Comparison of ENCODE assay signal across 13 cellular contexts in genomic region chr5:1511037-1511436, GRCh38. TPM values are rescaled to one million over a fixed set of nuclear protein-coding genes. Genes with fewer than 3 reads are reported as not detected.
DNase-seq lines count a peak whose midpoint lies in the region; ATAC-seq, FAIRE-seq and TF ChIP-seq lines count a peak whose summit lies in the region.
"Had no signal": no experiment of that assay in that cellular context is flagged by ENCODE, and none has a peak within 500 bp of the region (broad histone marks: within the 10 kb centered on the region; RNA-seq: fewer than 3 reads in every experiment).

No MANE protein-coding gene starts in this region.

- no peak overlapping the region for H3K4ac ChIP-seq in neuronal stem cell (ENCODE audit: low read length)

- peaks cover 45% of the 10 kb centered on the region for H3K79me1 ChIP-seq in neuronal stem cell (ENCODE audit: low read depth, low read length)

- no peak for ATAC-seq in Right ventricle myocardium inferior

- H3K4me3 ChIP-seq in left ventricle myocardium inferior (no peak overlapping the region), colonic mucosa (no peak overlapping the region), neuronal stem cell (ENCODE audit: low read length in 2 of 2) (no peak overlapping the region), uterus (no peak overlapping the region)
- H3K4me3 ChIP-seq: tibial nerve had no signal

- TF ChIP-seq POLR2A in uterus (IDR thresholded peaks at IDR 0.05), result no peak

- H3K27me3 ChIP-seq in left ventricle myocardium inferior (ENCODE audit: low read depth), result no peaks in the 10 kb centered on the region
- H3K27me3 ChIP-seq in colonic mucosa, result no peaks in the 10 kb centered on the region
- H3K27me3 ChIP-seq in neuronal stem cell (ENCODE audit: control insufficient read depth in 3 of 3, insufficient read depth in 3 of 3, low read depth in 1 of 3, low read length in 3 of 3), result no peaks in the 10 kb centered on the region
- H3K27me3 ChIP-seq in uterus, result no peaks in the 10 kb centered on the region
- H3K27me3 ChIP-seq: tibial nerve had no signal

- DNase-seq in Right ventricle myocardium inferior (ENCODE audit: missing footprints) (peak; percentile 40), left ventricle myocardium inferior (no peak), colonic mucosa (peak; percentile 12), neuronal stem cell (ENCODE audit: low spot score) (no peak), uterus (peak; percentile 8 to 9), NCI-H1092 treated with DMSO at 0.1 percent for 48 hours (lab: John Stamatoyannopoulos, UW) (no peak), urothelium cell line (ENCODE audit: low spot score) (no peak)
- no peak for DNase-seq in NK-92 treated with Interleukin-12 subunit alpha and Interleukin-12 subunit beta, amount 100 ng/mL, for 24 hours (lab: John Stamatoyannopoulos, UW)
- DNase-seq: activated CD4-positive, alpha-beta T cell treated with anti-CD3 and anti-CD28 coated beads, Interleukin-2, amount 10 ng/mL, durations not matched to agents 24 days and 14 days; central memory CD4-positive, alpha-beta T cell; DMS79 treated with DMSO at 0.1 percent for 48 hours; stimulated activated CD4-positive, alpha-beta T cell treated with anti-CD3 and anti-CD28 coated beads, Interleukin-12 subunit alpha, Interleukin-12 subunit beta, amount 100 ng/mL, for 4 hours had no signal

- H3K23ac ChIP-seq in neuronal stem cell (ENCODE audit: low read depth, low read length, poor library complexity), result peak overlapping the region; percentile 52

- H3K9me3 ChIP-seq in left ventricle myocardium inferior (replicated peaks) (no peaks in the 10 kb centered on the region), colonic mucosa (no peaks in the 10 kb centered on the region), neuronal stem cell (replicated peaks in 1 of 2; ENCODE audit: control insufficient read depth in 2 of 2, insufficient read depth in 1 of 2, low read depth in 1 of 2, low read length in 2 of 2) (peaks cover 0 to 2% of the 10 kb centered on the region in 2 donors), uterus (no peaks in the 10 kb centered on the region)
- H3K9me3 ChIP-seq: tibial nerve had no signal

- FAIRE-seq in urothelium cell line (lab: Jason Lieb, UNC), result no peak

- TF ChIP-seq CTCF in left ventricle myocardium inferior (IDR thresholded peaks at IDR 0.05; ENCODE audit: borderline replicate concordance), result no peak
- no peak for TF ChIP-seq CTCF in colonic mucosa (IDR thresholded peaks at IDR 0.05)
- no peak for TF ChIP-seq CTCF in uterus (IDR thresholded peaks at IDR 0.05)

- H3K36me3 ChIP-seq in left ventricle myocardium inferior (peaks cover 11% of the 10 kb centered on the region), colonic mucosa (no peaks in the 10 kb centered on the region), neuronal stem cell (replicated peaks in 1 of 2; ENCODE audit: control insufficient read depth in 2 of 2, insufficient read depth in 2 of 2, low read length in 2 of 2) (peaks cover 14 to 68% of the 10 kb centered on the region in 2 donors), uterus (no peaks in the 10 kb centered on the region)

- H2BK5ac ChIP-seq in neuronal stem cell (ENCODE audit: low read length), result peak overlapping the region; percentile 20

- no peak overlapping the region for H4K91ac ChIP-seq in neuronal stem cell (ENCODE audit: low read depth, low read length, poor library complexity)

- no peak overlapping the region for H2AFZ ChIP-seq in neuronal stem cell (ENCODE audit: low read length)

- H4K8ac ChIP-seq in neuronal stem cell (ENCODE audit: low read depth, low read length), result no peak overlapping the region

- H2BK15ac ChIP-seq in neuronal stem cell (ENCODE audit: low read length), result no peak overlapping the region

- no peak overlapping the region for H3K18ac ChIP-seq in neuronal stem cell (ENCODE audit: low read length)

- no CpG with 5 or more reads among the region's 20 CpGs for WGBS in neuronal stem cell (ENCODE audit: extremely low coverage in 2 of 2, insufficient read length in 2 of 2, insufficient replicate concordance in 1 of 2), 2 donors

- H2BK120ac ChIP-seq in neuronal stem cell (ENCODE audit: low read depth, low read length), result no peak overlapping the region

- H3K4me1 ChIP-seq in left ventricle myocardium inferior (peaks cover 6% of the 10 kb centered on the region), colonic mucosa (no peaks in the 10 kb centered on the region), neuronal stem cell (ENCODE audit: control insufficient read depth in 2 of 2, insufficient read depth in 1 of 2, low read depth in 1 of 2, low read length in 2 of 2) (peaks cover 15 to 25% of the 10 kb centered on the region in 2 donors), uterus (peaks cover 0 to 4% of the 10 kb centered on the region in 2 donors)

- H3K14ac ChIP-seq in neuronal stem cell (ENCODE audit: low read length), result peak overlapping the region; percentile 87

- no peak overlapping the region for H2BK12ac ChIP-seq in neuronal stem cell (ENCODE audit: low read length)

- no peak overlapping the region for H2AK5ac ChIP-seq in neuronal stem cell (ENCODE audit: low read depth, low read length)

- intact Hi-C loops in Right ventricle myocardium inferior (cut with DNase I), result no loop called here
- intact Hi-C loops in left ventricle myocardium inferior (cut with micrococcal nuclease), result no loop called here
- intact Hi-C loops in colonic mucosa (cut with DNase I), result loop anchor here (10.0 kb wide), 1 partner anchor 94 kb away; no protein-coding TSS in a partner anchor
- intact Hi-C loops in uterus (cut with DNase I; ENCODE audit: low total_unique reads), result no loop called here

- H3K4me2 ChIP-seq in neuronal stem cell (ENCODE audit: insufficient read depth, low read length, poor library complexity, severe bottlenecking), result no peak overlapping the region

- no peak overlapping the region for H3K27ac ChIP-seq in left ventricle myocardium inferior (replicated peaks)
- no peak overlapping the region for H3K27ac ChIP-seq in colonic mucosa
- no peak overlapping the region for H3K27ac ChIP-seq in neuronal stem cell (replicated peaks; ENCODE audit: low read length)
- H3K27ac ChIP-seq in uterus, result no peak overlapping the region
- H3K27ac ChIP-seq: tibial nerve had no signal

- H3K9ac ChIP-seq in colonic mucosa (ENCODE audit: low read depth in 2 of 2, low read length in 2 of 2), result no peak overlapping the region
- H3K9ac ChIP-seq in neuronal stem cell (ENCODE audit: low read depth, low read length, poor library complexity), result no peak overlapping the region

RNA-seq across cellular contexts. Expression of gene LPCAT1, which starts 12.7 kb away (rescaled TPM):
- total RNA-seq in Right ventricle myocardium inferior, result 13.4 TPM
- 11.0 TPM for total RNA-seq in left ventricle myocardium inferior
- 10 to 100 TPM; 17.1 to 27.3 TPM for total RNA-seq in colonic mucosa
- 92.2 TPM for polyA plus RNA-seq in neuronal stem cell (2013, experiment 1 of 2)
- polyA plus RNA-seq in neuronal stem cell (2013, experiment 2 of 2), result 93.4 TPM
- 10 to 100 TPM; 21.5 to 51.0 (median 40.0) TPM for total RNA-seq in uterus

Comparison
In these comparisons a context has a peak if more than half of its experiments do, and no peak if none do; other contexts are left out.
1. DNase-seq: peak in Right ventricle myocardium inferior (single experiment), colonic mucosa (single experiment) and uterus (2 of 2); none in left ventricle myocardium inferior (single experiment), neuronal stem cell (single experiment), NCI-H1092 treated with DMSO at 0.1 percent for 48 hours (single experiment), NK-92 treated with Interleukin-12 subunit alpha and Interleukin-12 subunit beta, amount 100 ng/mL, for 24 hours (single experiment) and urothelium cell line (single experiment).